8 cellular contexts compared by ENCODE assay signal in the genomic region with DNA sequence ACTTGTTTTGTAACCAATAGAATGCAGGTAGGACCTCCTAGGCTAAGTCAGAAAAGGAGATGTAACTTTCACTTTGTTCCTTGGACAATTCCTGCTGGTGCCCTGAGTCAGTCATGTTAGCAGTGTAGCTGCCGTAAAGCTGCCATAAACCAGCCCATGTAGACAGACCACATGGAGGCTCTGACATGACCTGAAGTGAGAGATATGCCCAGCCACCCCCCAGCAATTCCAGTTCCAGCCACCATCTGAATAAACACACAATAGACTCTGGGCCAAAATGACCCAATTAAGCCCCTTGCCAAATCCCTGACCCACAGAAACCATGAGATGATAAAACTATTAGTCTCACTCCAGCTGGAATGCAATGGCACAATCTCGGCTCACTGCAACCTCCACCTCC. TPM values are rescaled to one million over a fixed set of nuclear protein-coding genes. Genes with fewer than 3 reads are reported as not detected.
DNase-seq lines count a peak whose midpoint lies in the region; ATAC-seq and TF ChIP-seq lines count a peak whose summit lies in the region.

No MANE protein-coding gene starts in this region.

- H3K4me1 ChIP-seq in Panc1 (ENCODE audit: control insufficient read depth, insufficient read depth, low read length) (no peaks in the 10 kb centered on the region; the same call in 1 of the 2 replicates), OCI-LY7 (ENCODE audit: insufficient read depth, low read length, poor library complexity, severe bottlenecking) (no peaks in the 10 kb centered on the region)

- peak; percentile 66 for DNase-seq in GM04504 (ENCODE audit: low read depth)
- DNase-seq in Panc1 (ENCODE audit: low read depth, low spot score), result no peak
- DNase-seq in fibroblast of mammary gland (ENCODE audit: low read depth), result peak; percentile 94
- DNase-seq in pulmonary artery endothelial cell (ENCODE audit: low read depth, low spot score), result peak; percentile 20
- DNase-seq in epidermal melanocyte (ENCODE audit: insufficient read length, low spot score), result no peak
- no peak for DNase-seq in midbrain (lab: John Stamatoyannopoulos, UW)
- no peak for DNase-seq in OCI-LY7 (ENCODE audit: low spot score)
- no peak for DNase-seq in activated CD4-positive, alpha-beta T cell treated with anti-CD3 and anti-CD28 coated beads for 48 hours

- intact Hi-C loops in Panc1 (cut with micrococcal nuclease; ENCODE audit: unreplicated experiment), result loop anchor here (10.0 kb wide), 1 partner anchor 87 kb away; no protein-coding TSS in a partner anchor
- intact Hi-C loops in OCI-LY7 (cut with micrococcal nuclease; ENCODE audit: unreplicated experiment), result loop anchor here (10.0 kb wide), 1 partner anchor 317 kb away; no protein-coding TSS in a partner anchor

- H2AFZ ChIP-seq in OCI-LY7 (ENCODE audit: low read length), result no peak overlapping the region

- H3K79me2 ChIP-seq in OCI-LY7 (ENCODE audit: insufficient read depth, low read depth, low read length), result peaks cover 8% of the 10 kb centered on the region; the same call in 1 of the 2 replicates

- peak; percentile 82 for ATAC-seq in Panc1

- POLR2A ChIA-PET in Panc1 (lab: Charles Lee), result no interaction called here
- POLR2A ChIA-PET in OCI-LY7 (lab: Charles Lee), result interaction anchor here (0.7 kb wide), 1 partner anchor 615 kb away, joined by 3 read pairs; no protein-coding TSS in a partner anchor

- no peak overlapping the region for H3K4me3 ChIP-seq in Panc1 (ENCODE audit: low read depth in 2 of 2, low read length in 2 of 2)
- H3K4me3 ChIP-seq in fibroblast of mammary gland (ENCODE audit: control insufficient read depth, low read depth, low read length), result no peak overlapping the region
- H3K4me3 ChIP-seq in OCI-LY7 (ENCODE audit: low read depth, low read length, poor library complexity, severe bottlenecking), result no peak overlapping the region

- in situ Hi-C loops in Panc1 (cut with HindIII; ENCODE audit: low pct_unique_long_range_greater_than_20kb, low sequenced_read_pairs), result no loop called here

- CTCF ChIA-PET in Panc1 (lab: Charles Lee), result no interaction called here
- CTCF ChIA-PET in OCI-LY7 (lab: Charles Lee; ENCODE audit: unreplicated experiment), result no interaction called here

- H3K9me3 ChIP-seq in Panc1 (ENCODE audit: control insufficient read depth, insufficient read depth, low read depth, low read length) (no peaks in the 10 kb centered on the region), OCI-LY7 (ENCODE audit: low read length) (no peaks in the 10 kb centered on the region)

- TF ChIP-seq CTCF in Panc1 (IDR thresholded peaks at IDR 0.05), result no peak
- TF ChIP-seq CTCF in fibroblast of mammary gland (conservative IDR thresholded peaks at IDR 0.05; ENCODE audit: control insufficient read depth, insufficient read depth, low read depth, low read length), result no peak
- TF ChIP-seq CTCF in OCI-LY7 (conservative IDR thresholded peaks at IDR 0.05; ENCODE audit: low read length), result no peak

- no peaks in the 10 kb centered on the region for H3K9me2 ChIP-seq in OCI-LY7 (ENCODE audit: insufficient read depth, low read length)

- no peaks in the 10 kb centered on the region for H3K27me3 ChIP-seq in Panc1 (ENCODE audit: control insufficient read depth, insufficient read depth, low read length)

- H3K4me2 ChIP-seq in OCI-LY7 (ENCODE audit: low read length), result no peak overlapping the region

- no peaks in the 10 kb centered on the region; the same call in 1 of the 2 replicates for H4K20me1 ChIP-seq in OCI-LY7 (ENCODE audit: insufficient read depth, low read length)

- H3K27ac ChIP-seq in Panc1 (ENCODE audit: low read length), result no peak overlapping the region
- H3K27ac ChIP-seq in OCI-LY7 (ENCODE audit: low read depth, low read length, poor library complexity, severe bottlenecking), result no peak overlapping the region

- no TSS peak for BruUV-seq in Panc1 (replicated peaks; lab: Mats Ljungman, UMichigan)
- BruUV-seq in OCI-LY7 (replicated peaks; lab: Mats Ljungman, UMichigan), result no TSS peak

- H3K36me3 ChIP-seq in Panc1 (ENCODE audit: control insufficient read depth, insufficient read depth, low read length), result no peaks in the 10 kb centered on the region
- no peaks in the 10 kb centered on the region for H3K36me3 ChIP-seq in OCI-LY7 (ENCODE audit: insufficient read depth, low read length)

RNA-seq across cellular contexts. Expression of a gene that starts 20.6 kb away (rescaled TPM):
- total RNA-seq in Panc1 (2021; ENCODE audit: unreplicated experiment) (21.3 TPM), pulmonary artery endothelial cell (259 and 322 TPM in 2 replicates), OCI-LY7 (2022) (20.2 and 20.8 TPM in 2 replicates)
- 9.3 TPM for polyA plus RNA-seq in Panc1 (2012; ENCODE audit: insufficient read length)
- total RNA-seq in OCI-LY7 (2014; rRNA removed; shearing (Covaris generic)), result 15.6 and 22.0 TPM in 2 replicates

Comparison
In these comparisons a context has a peak if more than half of its experiments do, and no peak if none do; other contexts are left out.
1. DNase-seq: peak in GM04504 (single experiment), fibroblast of mammary gland (single experiment) and pulmonary artery endothelial cell (single experiment); none in Panc1 (single experiment), epidermal melanocyte (single experiment), midbrain (single experiment), OCI-LY7 (single experiment) and activated CD4-positive, alpha-beta T cell treated with anti-CD3 and anti-CD28 coated beads for 48 hours (single experiment).
2. RNA of a gene that starts 20.6 kb away (total RNA-seq): 259 to 322 TPM in pulmonary artery endothelial cell; 21.3 TPM in Panc1 (single experiment) and 15.6 to 22.0 TPM in OCI-LY7; every median in the first group is over 10 times any median in the second.